ENCODE assay signal across 22 cellular contexts in the genomic region with DNA sequence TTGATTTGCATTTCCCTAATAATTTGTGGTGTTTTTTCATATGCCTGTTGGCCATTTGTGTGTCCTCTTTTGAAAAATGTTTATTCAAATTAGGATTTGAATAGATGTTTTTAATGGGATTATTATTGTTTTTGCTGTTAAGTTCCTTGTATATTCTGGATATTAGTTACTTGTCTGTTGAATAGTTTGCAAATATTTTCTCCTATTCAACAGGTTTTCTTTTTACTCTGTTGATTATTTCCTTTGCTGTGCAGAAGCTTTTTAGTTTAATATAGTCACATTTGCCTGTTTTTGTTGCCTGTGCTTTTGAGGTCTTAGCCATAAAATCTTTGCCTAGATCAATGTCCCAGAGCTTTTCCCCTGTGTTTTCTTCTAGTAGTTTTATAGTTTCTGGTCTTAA.
"Had no signal": no experiment of that assay in that cellular context is flagged by ENCODE, and none has a peak within 500 bp of the region (broad histone marks: within the 10 kb centered on the region; RNA-seq: fewer than 3 reads in every experiment).

No MANE protein-coding gene starts in this region.

- H3K4me1 Mint-ChIP-seq: nephron had no signal

- H3K27me3 ChIP-seq: dorsolateral prefrontal cortex, hepatocyte, spleen, testis, tibial nerve, upper lobe of right lung, vagina had no signal

- H3K27me3 Mint-ChIP-seq: naive B cell; stimulated activated naive B cell treated with anti-CD40 and anti-IgM and Interleukin-4, amounts not matched to agents 10 μg/mL and 1 μg/mL and 100 μg/mL, for 72 hours; stimulated activated naive CD8-positive, alpha-beta T cell treated with anti-CD3 and anti-CD28 coated beads, Interleukin-15, amount 100 ng/mL, for 72 hours had no signal

- H3K9me3 ChIP-seq: spleen, testis, tibial nerve, upper lobe of right lung, vagina had no signal

- H3K9me3 Mint-ChIP-seq: naive B cell; stimulated activated naive B cell treated with anti-CD40 and anti-IgM and Interleukin-4, amounts not matched to agents 10 μg/mL and 1 μg/mL and 100 μg/mL, for 72 hours; stimulated activated naive CD8-positive, alpha-beta T cell treated with anti-CD3 and anti-CD28 coated beads, Interleukin-15, amount 100 ng/mL, for 72 hours had no signal

- H3K27ac Mint-ChIP-seq: nephron; stimulated activated naive B cell treated with anti-CD40 and anti-IgM and Interleukin-4, amounts not matched to agents 10 μg/mL and 1 μg/mL and 100 μg/mL, for 72 hours; stimulated activated naive CD8-positive, alpha-beta T cell treated with anti-CD3 and anti-CD28 coated beads, Interleukin-15, amount 100 ng/mL, for 72 hours had no signal

- ATAC-seq: left colon; left ventricle myocardium superior; sciatic nerve; stimulated activated naive B cell treated with anti-CD40 and anti-IgM and Interleukin-4, amounts not matched to agents 10 μg/mL and 1 μg/mL and 100 μg/mL, for 72 hours; stimulated activated naive CD8-positive, alpha-beta T cell treated with anti-CD3 and anti-CD28 coated beads, Interleukin-15, amount 100 ng/mL, for 72 hours; upper lobe of right lung had no signal

- H3K4me3 Mint-ChIP-seq: nephron; stimulated activated naive B cell treated with anti-CD40 and anti-IgM and Interleukin-4, amounts not matched to agents 10 μg/mL and 1 μg/mL and 100 μg/mL, for 72 hours; stimulated activated naive CD8-positive, alpha-beta T cell treated with anti-CD3 and anti-CD28 coated beads, Interleukin-15, amount 100 ng/mL, for 72 hours had no signal

- DNase-seq: dorsolateral prefrontal cortex; effector CD8-positive, alpha-beta T cell; foreskin melanocyte; head of caudate nucleus; left colon; left ventricle myocardium superior; mesendoderm; naive B cell; posterior cingulate gyrus; spleen; stimulated activated CD4-positive, alpha-beta T cell treated with anti-CD3 and anti-CD28 coated beads, Interleukin-15, amount 100 ng/mL, for 24 hours; stimulated activated CD4-positive, alpha-beta T cell treated with anti-CD3 and anti-CD28 coated beads, Interleukin-1b, Interleukin-23, amount 100 ng/mL, for 48 hours; stimulated activated CD4-positive, alpha-beta T cell treated with anti-CD3 and anti-CD28 coated beads, Interleukin-4, amount 100 ng/mL, for 24 hours; stimulated activated naive B cell treated with anti-CD40 and anti-IgM and Interleukin-4, amounts not matched to agents 10 μg/mL and 1 μg/mL and 100 μg/mL, for 72 hours; stimulated activated naive CD8-positive, alpha-beta T cell treated with anti-CD3 and anti-CD28 coated beads, Interleukin-15, amount 100 ng/mL, for 72 hours; testis; upper lobe of right lung had no signal

- H3K4me3 ChIP-seq: dorsolateral prefrontal cortex, hepatocyte, spleen, testis, tibial nerve, upper lobe of right lung, vagina had no signal

- H3K27ac ChIP-seq: hepatocyte, testis, tibial nerve, upper lobe of right lung, vagina had no signal

- H3K4me1 ChIP-seq: testis, vagina had no signal
